Comparison of ENCODE assay signal across 1 cellular context in the genomic region with DNA sequence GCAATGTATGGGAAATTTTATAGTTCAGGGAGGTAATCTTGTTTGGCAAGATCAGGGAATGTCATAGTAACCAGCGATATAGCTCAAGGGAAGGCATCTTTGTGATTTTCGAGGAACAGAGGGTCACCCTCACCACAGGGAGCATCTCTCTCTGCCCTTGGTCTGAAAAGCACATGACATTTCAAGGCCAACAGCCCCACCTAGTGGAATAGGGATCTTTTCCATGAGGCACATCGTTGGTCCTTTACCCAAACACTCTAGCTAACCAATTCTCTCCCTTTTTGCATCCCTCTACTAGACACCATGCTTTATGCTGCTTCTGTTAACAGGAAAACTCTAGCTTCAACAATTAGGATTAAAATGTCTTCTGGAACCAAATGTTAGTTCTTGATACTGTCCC.
TF ChIP-seq lines count a peak whose summit lies in the region.

No MANE protein-coding gene starts in this region.

TF ChIP-seq in GM23338, 12 proteins besides CTCF, POLR2A, EP300 and RAD21 (continued from another document):
- TF ChIP-seq, protein P1, sequence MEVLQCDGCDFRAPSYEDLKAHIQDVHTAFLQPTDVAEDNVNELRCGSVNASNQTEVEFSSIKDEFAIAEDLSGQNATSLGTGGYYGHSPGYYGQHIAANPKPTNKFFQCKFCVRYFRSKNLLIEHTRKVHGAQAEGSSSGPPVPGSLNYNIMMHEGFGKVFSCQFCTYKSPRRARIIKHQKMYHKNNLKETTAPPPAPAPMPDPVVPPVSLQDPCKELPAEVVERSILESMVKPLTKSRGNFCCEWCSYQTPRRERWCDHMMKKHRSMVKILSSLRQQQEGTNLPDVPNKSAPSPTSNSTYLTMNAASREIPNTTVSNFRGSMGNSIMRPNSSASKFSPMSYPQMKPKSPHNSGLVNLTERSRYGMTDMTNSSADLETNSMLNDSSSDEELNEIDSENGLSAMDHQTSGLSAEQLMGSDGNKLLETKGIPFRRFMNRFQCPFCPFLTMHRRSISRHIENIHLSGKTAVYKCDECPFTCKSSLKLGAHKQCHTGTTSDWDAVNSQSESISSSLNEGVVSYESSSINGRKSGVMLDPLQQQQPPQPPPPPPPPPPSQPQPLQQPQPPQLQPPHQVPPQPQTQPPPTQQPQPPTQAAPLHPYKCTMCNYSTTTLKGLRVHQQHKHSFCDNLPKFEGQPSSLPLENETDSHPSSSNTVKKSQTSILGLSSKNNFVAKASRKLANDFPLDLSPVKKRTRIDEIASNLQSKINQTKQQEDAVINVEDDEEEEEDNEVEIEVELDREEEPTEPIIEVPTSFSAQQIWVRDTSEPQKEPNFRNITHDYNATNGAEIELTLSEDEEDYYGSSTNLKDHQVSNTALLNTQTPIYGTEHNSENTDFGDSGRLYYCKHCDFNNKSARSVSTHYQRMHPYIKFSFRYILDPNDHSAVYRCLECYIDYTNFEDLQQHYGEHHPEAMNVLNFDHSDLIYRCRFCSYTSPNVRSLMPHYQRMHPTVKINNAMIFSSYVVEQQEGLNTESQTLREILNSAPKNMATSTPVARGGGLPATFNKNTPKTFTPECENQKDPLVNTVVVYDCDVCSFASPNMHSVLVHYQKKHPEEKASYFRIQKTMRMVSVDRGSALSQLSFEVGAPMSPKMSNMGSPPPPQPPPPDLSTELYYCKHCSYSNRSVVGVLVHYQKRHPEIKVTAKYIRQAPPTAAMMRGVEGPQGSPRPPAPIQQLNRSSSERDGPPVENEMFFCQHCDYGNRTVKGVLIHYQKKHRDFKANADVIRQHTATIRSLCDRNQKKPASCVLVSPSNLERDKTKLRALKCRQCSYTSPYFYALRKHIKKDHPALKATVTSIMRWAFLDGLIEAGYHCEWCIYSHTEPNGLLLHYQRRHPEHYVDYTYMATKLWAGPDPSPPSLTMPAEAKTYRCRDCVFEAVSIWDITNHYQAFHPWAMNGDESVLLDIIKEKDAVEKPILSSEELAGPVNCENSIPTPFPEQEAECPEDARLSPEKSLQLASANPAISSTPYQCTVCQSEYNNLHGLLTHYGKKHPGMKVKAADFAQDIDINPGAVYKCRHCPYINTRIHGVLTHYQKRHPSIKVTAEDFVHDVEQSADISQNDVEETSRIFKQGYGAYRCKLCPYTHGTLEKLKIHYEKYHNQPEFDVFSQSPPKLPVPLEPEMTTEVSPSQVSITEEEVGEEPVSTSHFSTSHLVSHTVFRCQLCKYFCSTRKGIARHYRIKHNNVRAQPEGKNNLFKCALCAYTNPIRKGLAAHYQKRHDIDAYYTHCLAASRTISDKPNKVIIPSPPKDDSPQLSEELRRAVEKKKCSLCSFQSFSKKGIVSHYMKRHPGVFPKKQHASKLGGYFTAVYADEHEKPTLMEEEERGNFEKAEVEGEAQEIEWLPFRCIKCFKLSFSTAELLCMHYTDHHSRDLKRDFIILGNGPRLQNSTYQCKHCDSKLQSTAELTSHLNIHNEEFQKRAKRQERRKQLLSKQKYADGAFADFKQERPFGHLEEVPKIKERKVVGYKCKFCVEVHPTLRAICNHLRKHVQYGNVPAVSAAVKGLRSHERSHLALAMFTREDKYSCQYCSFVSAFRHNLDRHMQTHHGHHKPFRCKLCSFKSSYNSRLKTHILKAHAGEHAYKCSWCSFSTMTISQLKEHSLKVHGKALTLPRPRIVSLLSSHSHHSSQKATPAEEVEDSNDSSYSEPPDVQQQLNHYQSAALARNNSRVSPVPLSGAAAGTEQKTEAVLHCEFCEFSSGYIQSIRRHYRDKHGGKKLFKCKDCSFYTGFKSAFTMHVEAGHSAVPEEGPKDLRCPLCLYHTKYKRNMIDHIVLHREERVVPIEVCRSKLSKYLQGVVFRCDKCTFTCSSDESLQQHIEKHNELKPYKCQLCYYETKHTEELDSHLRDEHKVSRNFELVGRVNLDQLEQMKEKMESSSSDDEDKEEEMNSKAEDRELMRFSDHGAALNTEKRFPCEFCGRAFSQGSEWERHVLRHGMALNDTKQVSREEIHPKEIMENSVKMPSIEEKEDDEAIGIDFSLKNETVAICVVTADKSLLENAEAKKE (CRISPR knock-in tag; IDR thresholded peaks at IDR 0.05), result no peak
- TF ChIP-seq EZH2 (IDR thresholded peaks at IDR 0.05; ENCODE audit: low read depth, unreplicated experiment) (no peak), POLR2AphosphoS5 (IDR thresholded peaks at IDR 0.05; ENCODE audit: low read depth) (no peak), JUNB (IDR thresholded peaks at IDR 0.05; ENCODE audit: unreplicated experiment) (no peak), ZNF331 (CRISPR knock-in tag; IDR thresholded peaks at IDR 0.05; ENCODE audit: low read depth) (no peak), STAT1 (IDR thresholded peaks at IDR 0.05; ENCODE audit: unreplicated experiment) (no peak), EZH2phosphoT487 (IDR thresholded peaks at IDR 0.05; ENCODE audit: unreplicated experiment) (no peak)
